Comparison of ENCODE assay signal across 40 cellular contexts in genomic region chr17:7414837-7415236, GRCh38. TPM values are rescaled to one million over a fixed set of nuclear protein-coding genes. Genes with fewer than 3 reads are reported as not detected.
"Had no signal": no experiment of that assay in that cellular context is flagged by ENCODE, and none has a peak within 500 bp of the region (broad histone marks: within the 10 kb centered on the region; RNA-seq: fewer than 3 reads in every experiment).

No MANE protein-coding gene starts in this region.

- H3K27ac ChIP-seq: adrenal gland, ascending aorta, body of pancreas, brain microvascular endothelial cell, cardiac muscle cell had no signal

- H3K36me3 ChIP-seq: adrenal gland, breast epithelium had no signal

- DNase-seq: activated effector memory CD4-positive, alpha-beta T cell treated with anti-CD3 and anti-CD28 coated beads, Interleukin-2, amount 50 U/mL, for 16 hours; activated effector memory CD4-positive, alpha-beta T cell treated with Interleukin-2 at 50 U/mL for 16 hours; activated gamma-delta T cell; activated gamma-delta T cell treated with Interleukin-2 at 50 U/mL for 16 hours; activated naive CD4-positive, alpha-beta T cell; activated naive CD4-positive, alpha-beta T cell treated with anti-CD3 and anti-CD28 coated beads for 36 hours; activated naive CD4-positive, alpha-beta T cell treated with anti-CD3 and anti-CD28 coated beads, Interleukin-2, amount 10 ng/mL, durations not matched to agents 7 days and 5 days; activated naive CD4-positive, alpha-beta T cell treated with anti-CD3 and anti-CD28 coated beads, Interleukin-2, amount 50 U/mL, for 16 hours; activated naive CD4-positive, alpha-beta T cell treated with Interleukin-2 at 50 U/mL for 16 hours; activated naive CD8-positive, alpha-beta T cell treated with anti-CD3 and anti-CD28 coated beads for 36 hours; activated naive CD8-positive, alpha-beta T cell treated with anti-CD3 and anti-CD28 coated beads, Interleukin-2, amount 10 ng/mL, durations not matched to agents 7 days and 5 days; activated naive CD8-positive, alpha-beta T cell treated with anti-CD3 and anti-CD28 coated beads, Interleukin-2, amount 50 U/mL, for 24 hours; activated T-cell treated with anti-CD3 and anti-CD28 coated beads, Interleukin-2, amount 50 U/mL, for 1 hour; activated T-cell treated with anti-CD3 and anti-CD28 coated beads, Interleukin-2, amount 50 U/mL, for 24 hours; activated T-cell treated with anti-CD3 and anti-CD28 coated beads, Interleukin-2, amount 50 U/mL, for 4 hours; activated T-cell treated with anti-CD3 and anti-CD28 coated beads, Interleukin-2, amount 50 U/mL, for 48 hours; activated T-cell treated with anti-CD3 and anti-CD28 coated beads, Interleukin-2, amount 50 U/mL, for 72 hours; adrenal gland; amniotic stem cell; amygdala; anterior cingulate cortex; aorta; body of pancreas; brain microvascular endothelial cell; caudate nucleus; central memory CD4-positive, alpha-beta T cell; cerebellar nuclear complex had no signal

- H3K9me3 ChIP-seq: adrenal gland, ascending aorta, body of pancreas, breast epithelium had no signal

- H3K4me3 ChIP-seq: adrenal gland, ascending aorta, body of pancreas, breast epithelium, cardiac muscle cell had no signal

- H3K27me3 ChIP-seq: adrenal gland, ascending aorta, body of pancreas, brain microvascular endothelial cell, breast epithelium, cardiac muscle cell had no signal

- H3K4me1 ChIP-seq: adrenal gland, ascending aorta, body of pancreas, breast epithelium had no signal

- ATAC-seq: activated naive CD4-positive, alpha-beta T cell treated with anti-CD3 and anti-CD28 coated beads, Interleukin-2, amount 50 U/mL, for 72 hours; activated naive CD8-positive, alpha-beta T cell treated with anti-CD3 and anti-CD28 coated beads, Interleukin-2, amount 50 U/mL, for 24 hours; activated T-cell treated with anti-CD3 and anti-CD28 coated beads, Interleukin-2, amount 50 U/mL, for 4 hours; activated T-cell treated with anti-CD3 and anti-CD28 coated beads, Interleukin-2, amount 50 U/mL, for 72 hours; activated T-helper 17 cell treated with anti-CD3 and anti-CD28 coated beads, Interleukin-2, amount 50 U/mL, for 72 hours; body of pancreas had no signal

RNA-seq across cellular contexts. Expression of gene SPEM1, which starts 5.3 kb away (rescaled TPM):
- total RNA-seq: activated naive CD4-positive, alpha-beta T cell treated with anti-CD3 and anti-CD28 coated beads for 36 hours; activated naive CD4-positive, alpha-beta T cell treated with anti-CD3 and anti-CD28 coated beads, Interleukin-2, amount 50 U/mL, for 72 hours; activated naive CD8-positive, alpha-beta T cell treated with anti-CD3 and anti-CD28 coated beads for 36 hours; activated naive CD8-positive, alpha-beta T cell treated with anti-CD3 and anti-CD28 coated beads, Interleukin-2, amount 10 ng/mL, durations not matched to agents 7 days and 5 days; activated T-cell treated with anti-CD3 and anti-CD28 coated beads, Interleukin-2, amount 50 U/mL, for 4 hours; activated T-helper 1 cell treated with anti-CD3 and anti-CD28 coated beads, Interleukin-12 subunit alpha, Interleukin-12 subunit beta, Interleukin-2, Interleukin-4 antibody, amounts not matched to agents 30 ng/mL and 10 ng/mL and 1 ng/mL, durations not matched to agents 14 hours and 24 hours and 36 hours; activated T-helper 17 cell treated with anti-CD3 and anti-CD28 coated beads, Interleukin-2, amount 50 U/mL, for 72 hours; activated T-helper 2 cell treated with anti-CD3 and anti-CD28 coated beads, Interferon-gamma antibody, Interleukin-2, Interleukin-4, amounts not matched to agents 10 μg/mL and 5 μg/mL and 100 μg/mL, durations not matched to agents 14 hours and 24 hours and 36 hours; adrenal gland; aorta; ascending aorta; body of pancreas; breast epithelium; bronchial epithelial cell; cardiac muscle cell; cardiac septum; cerebellum; chondrocyte had no signal
- polyA plus RNA-seq: adipose tissue, adrenal gland, aorta, cardiac muscle cell had no signal

RNA-seq across cellular contexts. Expression of gene SPEM2, which starts 10.6 kb away (rescaled TPM):
- total RNA-seq: activated naive CD4-positive, alpha-beta T cell treated with anti-CD3 and anti-CD28 coated beads for 36 hours; activated naive CD8-positive, alpha-beta T cell treated with anti-CD3 and anti-CD28 coated beads for 36 hours; activated naive CD8-positive, alpha-beta T cell treated with anti-CD3 and anti-CD28 coated beads, Interleukin-2, amount 10 ng/mL, durations not matched to agents 7 days and 5 days; activated T-cell treated with anti-CD3 and anti-CD28 coated beads, Interleukin-2, amount 50 U/mL, for 4 hours; activated T-cell treated with anti-CD3 and anti-CD28 coated beads, Interleukin-2, amount 50 U/mL, for 72 hours; activated T-helper 1 cell treated with anti-CD3 and anti-CD28 coated beads, Interleukin-12 subunit alpha, Interleukin-12 subunit beta, Interleukin-2, Interleukin-4 antibody, amounts not matched to agents 30 ng/mL and 10 ng/mL and 1 ng/mL, durations not matched to agents 14 hours and 24 hours and 36 hours; activated T-helper 17 cell treated with anti-CD3 and anti-CD28 coated beads, Interleukin-2, amount 50 U/mL, for 72 hours; activated T-helper 2 cell treated with anti-CD3 and anti-CD28 coated beads, Interferon-gamma antibody, Interleukin-2, Interleukin-4, amounts not matched to agents 10 μg/mL and 5 μg/mL and 100 μg/mL, durations not matched to agents 14 hours and 24 hours and 36 hours; adrenal gland; aorta; ascending aorta; body of pancreas; breast epithelium; bronchial epithelial cell; cardiac muscle cell; cardiac septum; cerebellum; chondrocyte had no signal
- polyA plus RNA-seq: adipose tissue, adrenal gland, aorta, cardiac muscle cell had no signal

RNA-seq across cellular contexts. Expression of gene SPEM3, which starts 13.8 kb away (rescaled TPM):
- total RNA-seq: activated naive CD4-positive, alpha-beta T cell treated with anti-CD3 and anti-CD28 coated beads for 36 hours; activated naive CD4-positive, alpha-beta T cell treated with anti-CD3 and anti-CD28 coated beads, Interleukin-2, amount 50 U/mL, for 72 hours; activated naive CD8-positive, alpha-beta T cell treated with anti-CD3 and anti-CD28 coated beads for 36 hours; activated naive CD8-positive, alpha-beta T cell treated with anti-CD3 and anti-CD28 coated beads, Interleukin-2, amount 10 ng/mL, durations not matched to agents 7 days and 5 days; activated T-cell treated with anti-CD3 and anti-CD28 coated beads, Interleukin-2, amount 50 U/mL, for 4 hours; activated T-cell treated with anti-CD3 and anti-CD28 coated beads, Interleukin-2, amount 50 U/mL, for 72 hours; activated T-helper 1 cell treated with anti-CD3 and anti-CD28 coated beads, Interleukin-12 subunit alpha, Interleukin-12 subunit beta, Interleukin-2, Interleukin-4 antibody, amounts not matched to agents 30 ng/mL and 10 ng/mL and 1 ng/mL, durations not matched to agents 14 hours and 24 hours and 36 hours; activated T-helper 17 cell treated with anti-CD3 and anti-CD28 coated beads, Interleukin-2, amount 50 U/mL, for 72 hours; activated T-helper 2 cell treated with anti-CD3 and anti-CD28 coated beads, Interferon-gamma antibody, Interleukin-2, Interleukin-4, amounts not matched to agents 10 μg/mL and 5 μg/mL and 100 μg/mL, durations not matched to agents 14 hours and 24 hours and 36 hours; adrenal gland; aorta; ascending aorta; astrocyte; body of pancreas; breast epithelium; bronchial epithelial cell; cardiac muscle cell; cardiac septum; cerebellum; chondrocyte had no signal
- polyA plus RNA-seq: adipose tissue, adrenal gland, aorta, cardiac muscle cell had no signal
